In the genomic region with DNA sequence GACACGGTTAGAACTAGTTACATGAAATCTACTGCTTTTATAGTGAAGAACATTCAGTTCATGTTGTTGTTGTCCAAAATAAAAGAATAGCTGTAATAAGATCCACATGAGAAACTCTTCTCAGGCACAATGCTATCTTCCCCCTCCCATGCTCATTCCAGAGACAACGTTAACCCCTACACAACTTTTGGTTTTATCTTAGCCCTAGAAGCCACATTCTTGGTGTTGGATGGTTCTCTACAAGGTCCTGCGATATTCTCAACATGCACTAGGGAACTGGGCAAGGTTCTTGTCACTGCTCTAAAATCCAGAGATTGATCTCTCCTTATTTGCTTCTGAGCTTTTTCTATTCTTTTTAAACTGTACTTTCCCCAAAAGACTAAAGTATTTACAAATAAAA, we compare ENCODE assay signal across 34 cellular contexts. TPM values are rescaled to one million over a fixed set of nuclear protein-coding genes. Genes with fewer than 3 reads are reported as not detected.
"Had no signal": no experiment of that assay in that cellular context is flagged by ENCODE, and none has a peak within 500 bp of the region (broad histone marks: within the 10 kb centered on the region; RNA-seq: fewer than 3 reads in every experiment).

No MANE protein-coding gene starts in this region.

- H3K27ac Mint-ChIP-seq: activated B cell treated with CpG ODN at 0.5 μM for 24 hours; activated CD8-positive, alpha-beta T cell treated with anti-CD3 and anti-CD28 coated beads for 36 hours; activated naive CD4-positive, alpha-beta T cell treated with anti-CD3 and anti-CD28 coated beads for 36 hours; activated naive CD8-positive, alpha-beta T cell treated with anti-CD3 and anti-CD28 coated beads for 36 hours; activated naive CD8-positive, alpha-beta T cell treated with anti-CD3 and anti-CD28 coated beads, Interleukin-2, amount 50 U/mL, for 24 hours; activated T-helper 17 cell treated with anti-CD3 and anti-CD28 coated beads, Interleukin-2, amount 50 U/mL, for 72 hours; T-helper 17 cell; T-helper 2 cell treated with Interferon-gamma antibody and Interleukin-4, amounts not matched to agents 5 μg/mL and 100 μg/mL, for 36 hours had no signal

- H3K27me3 Mint-ChIP-seq: activated B cell treated with CpG ODN at 0.5 μM for 24 hours; activated CD8-positive, alpha-beta T cell treated with anti-CD3 and anti-CD28 coated beads for 36 hours; activated naive CD4-positive, alpha-beta T cell treated with anti-CD3 and anti-CD28 coated beads, Interleukin-2, amount 50 U/mL, for 24 hours; activated naive CD8-positive, alpha-beta T cell treated with anti-CD3 and anti-CD28 coated beads for 36 hours; activated naive CD8-positive, alpha-beta T cell treated with anti-CD3 and anti-CD28 coated beads, Interleukin-2, amount 50 U/mL, for 24 hours; activated T-helper 17 cell treated with anti-CD3 and anti-CD28 coated beads, Interleukin-2, amount 50 U/mL, for 72 hours; T-helper 17 cell had no signal

- H3K4me1 ChIP-seq: adrenal gland, body of pancreas, colonic mucosa had no signal

- DNase-seq: activated B cell treated with CpG ODN at 0.5 μM for 24 hours; activated CD4-positive, alpha-beta T cell treated with anti-CD3 and anti-CD28 coated beads for 48 hours; activated CD4-positive, alpha-beta T cell treated with anti-CD3 and anti-CD28 coated beads, Interleukin-2, amount 50 U/mL, for 1 hour; activated CD4-positive, alpha-beta T cell treated with anti-CD3 and anti-CD28 coated beads, Interleukin-2, amount 50 U/mL, for 48 hours; activated CD8-positive, alpha-beta memory T cell treated with anti-CD3 and anti-CD28 coated beads for 24 hours; activated CD8-positive, alpha-beta T cell treated with anti-CD3 and anti-CD28 coated beads for 36 hours; activated effector memory CD4-positive, alpha-beta T cell treated with Interleukin-2 at 50 U/mL for 16 hours; activated naive CD4-positive, alpha-beta T cell treated with anti-CD3 and anti-CD28 coated beads for 36 hours; activated naive CD8-positive, alpha-beta T cell treated with anti-CD3 and anti-CD28 coated beads for 36 hours; activated naive CD8-positive, alpha-beta T cell treated with anti-CD3 and anti-CD28 coated beads, Interleukin-2, amount 50 U/mL, for 24 hours; activated T-cell treated with anti-CD3 and anti-CD28 coated beads, Interleukin-2, amount 50 U/mL, for 4 hours; adrenal gland; amygdala; aorta; body of pancreas; central memory CD4-positive, alpha-beta T cell; cerebellar nuclear complex; colonic mucosa; effector CD8-positive, alpha-beta T cell; foreskin fibroblast; head of caudate nucleus; T-helper 1 cell; T-helper 17 cell; T1000; WERI-Rb-1 had no signal

- FAIRE-seq: endometrium, endothelial cell of umbilical vein, frontal cortex had no signal

- H3K9me3 ChIP-seq: adrenal gland, body of pancreas, colonic mucosa had no signal

- H3K4me1 Mint-ChIP-seq: activated B cell treated with CpG ODN at 0.5 μM for 24 hours; activated naive CD4-positive, alpha-beta T cell treated with anti-CD3 and anti-CD28 coated beads, Interleukin-2, amount 50 U/mL, for 24 hours; activated naive CD8-positive, alpha-beta T cell treated with anti-CD3 and anti-CD28 coated beads for 36 hours; activated naive CD8-positive, alpha-beta T cell treated with anti-CD3 and anti-CD28 coated beads, Interleukin-2, amount 50 U/mL, for 24 hours; activated T-helper 17 cell treated with anti-CD3 and anti-CD28 coated beads, Interleukin-2, amount 50 U/mL, for 72 hours; T-helper 17 cell had no signal

- H3K4me3 ChIP-seq: adrenal gland, body of pancreas, cardiac muscle cell, colonic mucosa had no signal

- H3K4me3 Mint-ChIP-seq: activated B cell treated with CpG ODN at 0.5 μM for 24 hours; activated CD8-positive, alpha-beta T cell treated with anti-CD3 and anti-CD28 coated beads for 36 hours; activated naive CD4-positive, alpha-beta T cell treated with anti-CD3 and anti-CD28 coated beads for 36 hours; activated naive CD4-positive, alpha-beta T cell treated with anti-CD3 and anti-CD28 coated beads, Interleukin-2, amount 50 U/mL, for 24 hours; activated naive CD8-positive, alpha-beta T cell treated with anti-CD3 and anti-CD28 coated beads for 36 hours; activated naive CD8-positive, alpha-beta T cell treated with anti-CD3 and anti-CD28 coated beads, Interleukin-2, amount 50 U/mL, for 24 hours; activated T-cell treated with anti-CD3 and anti-CD28 coated beads, Interleukin-2, amount 50 U/mL, for 4 hours; activated T-helper 17 cell treated with anti-CD3 and anti-CD28 coated beads, Interleukin-2, amount 50 U/mL, for 72 hours; T-helper 17 cell; T-helper 2 cell treated with Interferon-gamma antibody and Interleukin-4, amounts not matched to agents 5 μg/mL and 100 μg/mL, for 36 hours had no signal

- H3K27me3 ChIP-seq: adrenal gland, body of pancreas, cardiac muscle cell, colonic mucosa had no signal

- ATAC-seq: activated CD4-positive, CD25-positive, alpha-beta regulatory T cell treated with anti-CD3 and anti-CD28 coated beads, Interleukin-2, amount 50 U/mL, for 24 hours; activated CD8-positive, alpha-beta T cell treated with anti-CD3 and anti-CD28 coated beads for 36 hours; activated naive CD8-positive, alpha-beta T cell treated with anti-CD3 and anti-CD28 coated beads, Interleukin-2, amount 50 U/mL, for 24 hours; activated T-cell treated with anti-CD3 and anti-CD28 coated beads, Interleukin-2, amount 50 U/mL, for 4 hours; activated T-helper 17 cell treated with anti-CD3 and anti-CD28 coated beads, Interleukin-2, amount 50 U/mL, for 72 hours; body of pancreas; T-helper 17 cell had no signal

- H3K27ac ChIP-seq: adrenal gland, body of pancreas, cardiac muscle cell, colonic mucosa, epithelial cell of prostate, WERI-Rb-1 had no signal

- H3K9me3 Mint-ChIP-seq: activated naive CD4-positive, alpha-beta T cell treated with anti-CD3 and anti-CD28 coated beads for 36 hours; activated T-cell treated with anti-CD3 and anti-CD28 coated beads, Interleukin-2, amount 50 U/mL, for 4 hours; activated T-helper 17 cell treated with anti-CD3 and anti-CD28 coated beads, Interleukin-2, amount 50 U/mL, for 72 hours; T-helper 2 cell treated with Interferon-gamma antibody and Interleukin-4, amounts not matched to agents 5 μg/mL and 100 μg/mL, for 36 hours had no signal

- H3K36me3 ChIP-seq: adrenal gland, cardiac muscle cell, colonic mucosa, WERI-Rb-1 had no signal

RNA-seq across cellular contexts. Expression of a gene that starts 51.3 kb away (rescaled TPM):
- total RNA-seq: activated T-helper 17 cell treated with anti-CD3 and anti-CD28 coated beads, Interleukin-2, amount 50 U/mL, for 72 hours had no signal
